In the genomic region with DNA sequence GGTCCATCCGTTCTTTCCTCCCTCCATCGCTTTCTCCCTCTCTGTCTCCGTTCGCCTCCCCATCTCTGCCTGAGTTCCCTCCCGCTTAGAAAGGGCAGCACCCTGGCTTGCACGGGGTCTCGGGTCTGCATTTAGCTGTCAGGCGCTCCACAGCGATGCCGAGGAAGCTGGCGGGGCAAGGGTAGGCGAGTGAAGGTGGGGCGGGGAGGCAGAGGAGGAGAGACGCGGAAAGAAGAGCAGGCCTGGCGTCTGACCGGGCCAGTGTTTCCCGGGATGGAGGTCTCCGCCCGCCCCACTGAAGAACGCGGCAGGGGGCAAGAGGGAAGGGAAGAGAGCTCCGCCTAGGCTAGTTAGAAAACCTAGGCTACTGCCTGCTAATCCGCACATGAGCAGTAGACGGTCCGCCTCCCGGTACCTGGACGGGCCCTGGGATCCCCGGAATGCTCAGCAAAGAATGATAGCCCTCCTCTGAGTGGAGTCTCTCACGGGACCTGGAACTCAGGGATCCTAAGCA, we compare ENCODE assay signal across 15 cellular contexts.
DNase-seq lines count a peak whose midpoint lies in the region; ATAC-seq and TF ChIP-seq lines count a peak whose summit lies in the region.
"Had no signal": no experiment of that assay in that cellular context is flagged by ENCODE, and none has a peak within 500 bp of the region (broad histone marks: within the 10 kb centered on the region; RNA-seq: fewer than 3 reads in every experiment).

No MANE protein-coding gene starts in this region.

- POLR2A ChIA-PET in activated CD4-positive, alpha-beta T cell treated with anti-CD3 and anti-CD28 coated beads for 36 hours (lab: Charles Lee) = no interaction called here

- peaks cover 32% of the 10 kb centered on the region for H3K9me3 Mint-ChIP-seq in activated CD4-positive, alpha-beta T cell treated with anti-CD3 and anti-CD28 coated beads for 36 hours (ENCODE audit: low read depth)

- H3K4me1 ChIP-seq in RWPE2 (ENCODE audit: insufficient read depth, poor library complexity, severe bottlenecking) (no peaks in the 10 kb centered on the region), neuronal stem cell (ENCODE audit: control insufficient read depth in 2 of 2, insufficient read depth in 1 of 2, low read depth in 1 of 2, low read length in 2 of 2) (no peaks in the 10 kb centered on the region), upper lobe of right lung (no peaks in the 10 kb centered on the region), testis (no peaks in the 10 kb centered on the region)

- no peak overlapping the region for H3K4me3 Mint-ChIP-seq in activated CD4-positive, alpha-beta T cell treated with anti-CD3 and anti-CD28 coated beads for 36 hours
- H3K4me3 Mint-ChIP-seq: CD14-positive monocyte; CD8-positive, alpha-beta T cell; H9 had no signal

- H2BK12ac ChIP-seq in neuronal stem cell (ENCODE audit: low read length) = no peak overlapping the region

- no peaks in the 10 kb centered on the region for H3K4me1 Mint-ChIP-seq in activated CD4-positive, alpha-beta T cell treated with anti-CD3 and anti-CD28 coated beads for 36 hours
- H3K4me1 Mint-ChIP-seq: CD14-positive monocyte, H9 had no signal

- H3K18ac ChIP-seq in neuronal stem cell (ENCODE audit: low read length) = no peak overlapping the region

- H3K9ac ChIP-seq in neuronal stem cell (ENCODE audit: low read depth, low read length, poor library complexity) = no peak overlapping the region

- H3K27ac ChIP-seq in RWPE2 (ENCODE audit: poor library complexity, severe bottlenecking) (no peak overlapping the region), neuronal stem cell (replicated peaks; ENCODE audit: low read length) (no peak overlapping the region), upper lobe of right lung (no peak overlapping the region), coronary artery (no peak overlapping the region), testis (no peak overlapping the region)
- H3K27ac ChIP-seq: 22Rv1 had no signal

- peak overlapping the region; percentile 56 for H3K23ac ChIP-seq in neuronal stem cell (ENCODE audit: low read depth, low read length, poor library complexity)

- ATAC-seq in RWPE2 (ENCODE audit: low read depth) (no peak), upper lobe of right lung (no peak)
- no peak for ATAC-seq in activated CD4-positive, alpha-beta T cell treated with anti-CD3 and anti-CD28 coated beads for 36 hours
- ATAC-seq: CD8-positive, alpha-beta T cell had no signal

- H3K4me2 ChIP-seq in neuronal stem cell (ENCODE audit: insufficient read depth, low read length, poor library complexity, severe bottlenecking) = no peak overlapping the region

- no CpG with 5 or more reads among the region's 30 CpGs for WGBS in neuronal stem cell (ENCODE audit: extremely low coverage in 2 of 2, insufficient read length in 2 of 2, insufficient replicate concordance in 1 of 2), 2 donors
- 56 to 68% methylated on average over 30 of the region's 30 CpGs for WGBS in testis, 2 donors

- no peaks in the 10 kb centered on the region for H3K27me3 Mint-ChIP-seq in activated CD4-positive, alpha-beta T cell treated with anti-CD3 and anti-CD28 coated beads for 36 hours

- no peak overlapping the region for H4K91ac ChIP-seq in neuronal stem cell (ENCODE audit: low read depth, low read length, poor library complexity)

- H3K27me3 ChIP-seq in RWPE2 (ENCODE audit: insufficient read depth, poor library complexity, severe bottlenecking) (no peaks in the 10 kb centered on the region), neuronal stem cell (ENCODE audit: control insufficient read depth in 3 of 3, insufficient read depth in 3 of 3, low read depth in 1 of 3, low read length in 3 of 3) (no peaks in the 10 kb centered on the region), upper lobe of right lung (no peaks in the 10 kb centered on the region), testis (no peaks in the 10 kb centered on the region)

- peaks cover 2% of the 10 kb centered on the region for H3K36me3 Mint-ChIP-seq in activated CD4-positive, alpha-beta T cell treated with anti-CD3 and anti-CD28 coated beads for 36 hours (ENCODE audit: low read depth)
- H3K36me3 Mint-ChIP-seq: CD14-positive monocyte; CD8-positive, alpha-beta T cell had no signal

- no peak overlapping the region for H2AK5ac ChIP-seq in neuronal stem cell (ENCODE audit: low read depth, low read length)

- no peak overlapping the region for H3K4ac ChIP-seq in neuronal stem cell (ENCODE audit: low read length)

- no peak overlapping the region for H2BK5ac ChIP-seq in neuronal stem cell (ENCODE audit: low read length)

- H3K36me3 ChIP-seq in RWPE2 (ENCODE audit: low read depth) = no peaks in the 10 kb centered on the region
- H3K36me3 ChIP-seq in neuronal stem cell (replicated peaks in 1 of 2; ENCODE audit: control insufficient read depth in 2 of 2, insufficient read depth in 2 of 2, low read length in 2 of 2) = no peaks in the 10 kb centered on the region
- no peaks in the 10 kb centered on the region for H3K36me3 ChIP-seq in upper lobe of right lung
- no peaks in the 10 kb centered on the region for H3K36me3 ChIP-seq in testis (ENCODE audit: low read depth, missing control alignments)

- no peak overlapping the region for H3K27ac Mint-ChIP-seq in activated CD4-positive, alpha-beta T cell treated with anti-CD3 and anti-CD28 coated beads for 36 hours
- H3K27ac Mint-ChIP-seq: CD14-positive monocyte; CD8-positive, alpha-beta T cell; H9 had no signal

- H3K79me1 ChIP-seq in neuronal stem cell (ENCODE audit: low read depth, low read length) = peaks cover 6% of the 10 kb centered on the region

- TF ChIP-seq CTCF in RWPE2 (IDR thresholded peaks at IDR 0.05; ENCODE audit: poor library complexity, severe bottlenecking) = no peak
- no peak for TF ChIP-seq CTCF in upper lobe of right lung (IDR thresholded peaks at IDR 0.05)
- no peak for TF ChIP-seq CTCF in coronary artery (IDR thresholded peaks at IDR 0.05)
- TF ChIP-seq CTCF in testis (IDR thresholded peaks at IDR 0.05) = no peak

- H4K8ac ChIP-seq in neuronal stem cell (ENCODE audit: low read depth, low read length) = no peak overlapping the region

- no peak overlapping the region for H2BK120ac ChIP-seq in neuronal stem cell (ENCODE audit: low read depth, low read length)

- H3K4me3 ChIP-seq in RWPE2 (ENCODE audit: severe bottlenecking) (no peak overlapping the region), neuronal stem cell (ENCODE audit: low read length in 2 of 2) (peak overlapping the region in 1 of 2 donors; percentile 9), upper lobe of right lung (no peak overlapping the region), coronary artery (no peak overlapping the region), testis (no peak overlapping the region)

- H3K9me3 ChIP-seq in RWPE2 (ENCODE audit: severe bottlenecking) (peaks cover 12% of the 10 kb centered on the region), neuronal stem cell (replicated peaks in 1 of 2; ENCODE audit: control insufficient read depth in 2 of 2, insufficient read depth in 1 of 2, low read depth in 1 of 2, low read length in 2 of 2) (peaks cover 0 to 10% of the 10 kb centered on the region in 2 donors), upper lobe of right lung (peaks cover 22% of the 10 kb centered on the region), testis (peaks cover 2% of the 10 kb centered on the region)

- no peak overlapping the region for H3K14ac ChIP-seq in neuronal stem cell (ENCODE audit: low read length)

- CTCF ChIA-PET in activated CD4-positive, alpha-beta T cell treated with anti-CD3 and anti-CD28 coated beads for 36 hours (lab: Charles Lee) = no interaction called here

- TF ChIP-seq POLR2A in testis (IDR thresholded peaks at IDR 0.05) = no peak

- H2AFZ ChIP-seq in neuronal stem cell (ENCODE audit: low read length) = no peak overlapping the region

- DNase-seq in D341Med (ENCODE audit: low spot score) (peak; percentile 12), RWPE2 (ENCODE audit: low spot score) (peak; percentile 68), neuronal stem cell (ENCODE audit: low spot score) (no peak), upper lobe of right lung (peak; percentile 65), coronary artery (ENCODE audit: low spot score) (no peak), testis (no peak)
- no peak for DNase-seq in activated CD4-positive, alpha-beta T cell treated with anti-CD3 and anti-CD28 coated beads for 36 hours
- DNase-seq in activated naive CD4-positive, alpha-beta T cell treated with Interleukin-2 at 50 U/mL for 16 hours = no peak
- DNase-seq: CD8-positive, alpha-beta T cell; COR-L47; DND-41; GOT3; H9 had no signal

- no peak overlapping the region for H2BK15ac ChIP-seq in neuronal stem cell (ENCODE audit: low read length)

- intact Hi-C loops in upper lobe of right lung (cut with DNase I) = no loop called here
- intact Hi-C loops in activated CD4-positive, alpha-beta T cell treated with anti-CD3 and anti-CD28 coated beads for 36 hours (cut with DNase I, micrococcal nuclease) = no loop called here
- intact Hi-C loops in testis (cut with DNase I; ENCODE audit: low total_unique reads) = no loop called here

Comparison
In these comparisons a context has a peak if more than half of its experiments do, and no peak if none do; other contexts are left out.
1. DNase-seq: peak in D341Med (single experiment), RWPE2 (single experiment) and upper lobe of right lung (single experiment); none in neuronal stem cell (single experiment), coronary artery (single experiment), activated CD4-positive, alpha-beta T cell treated with anti-CD3 and anti-CD28 coated beads for 36 hours (single experiment), activated naive CD4-positive, alpha-beta T cell treated with Interleukin-2 at 50 U/mL for 16 hours (single experiment) and testis (single experiment).